In the genomic region with DNA sequence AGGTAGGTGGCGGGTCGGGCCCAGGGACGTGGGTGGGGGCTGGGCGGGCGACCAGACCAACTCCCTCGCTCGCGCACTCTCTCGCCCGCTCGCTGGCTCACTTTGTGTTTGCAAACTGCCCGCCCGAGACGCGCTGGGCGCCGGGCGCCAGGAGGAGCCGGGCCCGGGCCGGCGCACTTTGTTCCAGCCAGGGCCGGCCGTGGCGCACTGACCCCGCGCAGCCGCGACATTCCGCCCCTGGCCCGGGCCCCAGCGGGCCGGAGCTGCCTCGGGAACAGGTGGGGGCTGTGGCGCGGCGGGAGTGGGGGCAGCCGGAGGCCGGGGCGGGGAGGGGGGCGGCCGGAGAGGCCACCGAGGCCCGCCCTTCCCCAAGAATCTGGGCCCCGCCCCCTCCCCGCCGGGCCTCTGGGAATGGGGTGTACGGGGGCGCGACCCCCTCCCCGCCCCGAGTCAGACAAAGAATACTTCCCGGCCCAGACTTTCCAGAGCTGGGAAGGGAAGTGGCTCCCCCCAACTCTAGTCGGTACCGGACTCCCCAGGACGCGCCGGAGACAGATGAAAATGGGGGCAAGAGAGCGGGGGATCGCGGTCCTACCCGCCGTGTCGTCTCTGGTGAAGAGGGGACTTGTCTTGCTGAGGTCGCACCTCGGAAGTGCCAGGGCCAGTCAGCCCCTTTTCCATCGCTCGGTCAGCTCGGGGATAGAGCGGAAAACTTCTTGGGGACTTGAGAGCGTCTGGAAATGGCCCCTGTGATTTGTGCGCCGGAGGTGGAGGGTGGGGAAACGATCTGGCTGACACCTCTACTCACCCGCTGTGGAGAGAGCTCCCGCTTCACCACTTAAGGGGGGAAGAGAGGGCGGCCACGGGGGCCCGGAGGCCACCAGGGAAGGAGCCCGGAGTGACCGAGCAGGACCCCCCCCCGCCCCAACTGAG, we compare ENCODE assay signal across 8 cellular contexts. TPM values are rescaled to one million over a fixed set of nuclear protein-coding genes. Genes with fewer than 3 reads are reported as not detected.
DNase-seq lines count a peak whose midpoint lies in the region; ATAC-seq and TF ChIP-seq lines count a peak whose summit lies in the region.

No MANE protein-coding gene starts in this region.

- H3K4me2 ChIP-seq in OCI-LY7 (ENCODE audit: low read length) = peak overlapping the region; percentile 98
- peak overlapping the region; percentile 84 for H3K4me2 ChIP-seq in skeletal muscle satellite cell (ENCODE audit: low read length)

- no peak overlapping the region for H3K27ac ChIP-seq in OCI-LY7 (ENCODE audit: low read depth, low read length, poor library complexity, severe bottlenecking)

- H2AFZ ChIP-seq in OCI-LY7 (ENCODE audit: low read length) = no peak overlapping the region

- H3K9me3 ChIP-seq in OCI-LY7 (ENCODE audit: low read length) = no peaks in the 10 kb centered on the region
- H3K9me3 ChIP-seq in iPS-15b (ENCODE audit: control insufficient read depth, insufficient read depth, low read length) = no peaks in the 10 kb centered on the region
- H3K9me3 ChIP-seq in skeletal muscle satellite cell (replicated peaks; ENCODE audit: low read length) = no peaks in the 10 kb centered on the region

- H3K27me3 ChIP-seq in iPS-15b (ENCODE audit: control insufficient read depth, insufficient read depth, low read length) (peaks cover 79% of the 10 kb centered on the region), skeletal muscle satellite cell (ENCODE audit: control insufficient read depth, insufficient read depth, low read length) (no peaks in the 10 kb centered on the region)

- peak; percentile 21 for ATAC-seq in HG02840 (IDR thresholded peaks at IDR 0.05; ENCODE audit: low FRiP score, unreplicated experiment)

- H3K9ac ChIP-seq in iPS-15b (ENCODE audit: low read depth, low read length) (no peak overlapping the region), skeletal muscle satellite cell (ENCODE audit: low read depth, low read length) (peak overlapping the region; percentile 59)

- no peak for TF ChIP-seq CTCF in OCI-LY7 (conservative IDR thresholded peaks at IDR 0.05; ENCODE audit: low read length)

- H3K4me3 ChIP-seq in OCI-LY7 (ENCODE audit: low read depth, low read length, poor library complexity, severe bottlenecking) (peak overlapping the region; percentile 94), iPS-15b (ENCODE audit: low read depth, low read length) (peak overlapping the region; percentile 77), skeletal muscle satellite cell (ENCODE audit: low read length) (peak overlapping the region; percentile 74)

- peaks cover 7% of the 10 kb centered on the region; the same call in 1 of the 2 replicates for H3K36me3 ChIP-seq in OCI-LY7 (ENCODE audit: insufficient read depth, low read length)
- H3K36me3 ChIP-seq in iPS-15b (ENCODE audit: control insufficient read depth, insufficient read depth, low read length) = peaks cover 8% of the 10 kb centered on the region
- H3K36me3 ChIP-seq in skeletal muscle satellite cell (ENCODE audit: insufficient read depth, low read length) = peaks cover 2% of the 10 kb centered on the region

- no peaks in the 10 kb centered on the region for H3K9me2 ChIP-seq in OCI-LY7 (ENCODE audit: insufficient read depth, low read length)

- H3K79me2 ChIP-seq in OCI-LY7 (ENCODE audit: insufficient read depth, low read depth, low read length) = peaks cover 7% of the 10 kb centered on the region; the same call in 1 of the 2 replicates

- DNase-seq in activated effector memory CD4-positive, alpha-beta T cell treated with anti-CD3 and anti-CD28 coated beads, Interleukin-2, amount 50 U/mL, for 16 hours = peak; percentile 70
- DNase-seq in activated effector memory CD4-positive, alpha-beta T cell treated with Interleukin-2 at 50 U/mL for 16 hours = no peak
- peak; percentile 58 for DNase-seq in OCI-LY7 (ENCODE audit: low spot score)
- DNase-seq in astrocyte of the hippocampus (ENCODE audit: low read depth, low spot score) = peak; percentile 73
- no peak for DNase-seq in NCI-H1436 (lab: John Stamatoyannopoulos, UW)

- no TSS peak for BruUV-seq in OCI-LY7 (replicated peaks; lab: Mats Ljungman, UMichigan)

- H3K4me1 ChIP-seq in OCI-LY7 (ENCODE audit: insufficient read depth, low read length, poor library complexity, severe bottlenecking) (peaks cover 28% of the 10 kb centered on the region), iPS-15b (ENCODE audit: control insufficient read depth, insufficient read depth, low read length) (peaks cover 32% of the 10 kb centered on the region), skeletal muscle satellite cell (ENCODE audit: control insufficient read depth, insufficient read depth, low read length) (peaks cover 17% of the 10 kb centered on the region)

- H4K20me1 ChIP-seq in OCI-LY7 (ENCODE audit: insufficient read depth, low read length) = no peaks in the 10 kb centered on the region; the same call in 1 of the 2 replicates

- intact Hi-C loops in OCI-LY7 (cut with micrococcal nuclease; ENCODE audit: unreplicated experiment) = loop anchor here (2.0 to 10.0 kb wide), 4 partner anchors 122 to 498 kb away; partner anchors contain the start of genes NFYA and OARD1

- POLR2A ChIA-PET in OCI-LY7 (lab: Charles Lee) = no interaction called here

- CTCF ChIA-PET in OCI-LY7 (lab: Charles Lee; ENCODE audit: unreplicated experiment) = interaction anchor here (0.6 kb wide), 1 partner anchor 484 kb away, joined by 3 read pairs; no protein-coding TSS in a partner anchor

RNA-seq across cellular contexts. Expression of gene FOXP4, which starts 1.0 kb away (rescaled TPM):
- total RNA-seq in OCI-LY7 (2014; rRNA removed; shearing (Covaris generic)) = 5.1 and 6.3 TPM in 2 replicates
- 26.3 and 26.7 TPM in 2 replicates for total RNA-seq in OCI-LY7 (2022)
- 3.5 TPM in 2 replicates for total RNA-seq in skeletal muscle satellite cell (2012; rRNA removed)

Comparison
In these comparisons a context has a peak if more than half of its experiments do, and no peak if none do; other contexts are left out.
1. DNase-seq: peak in activated effector memory CD4-positive, alpha-beta T cell treated with anti-CD3 and anti-CD28 coated beads, Interleukin-2, amount 50 U/mL, for 16 hours (single experiment), OCI-LY7 (single experiment) and astrocyte of the hippocampus (single experiment); none in activated effector memory CD4-positive, alpha-beta T cell treated with Interleukin-2 at 50 U/mL for 16 hours (single experiment) and NCI-H1436 (single experiment).
2. Peak in every context shown above with its lines, with median percentiles within 50 percentile points of each other: H3K4me3 ChIP-seq.